In the genomic region with DNA sequence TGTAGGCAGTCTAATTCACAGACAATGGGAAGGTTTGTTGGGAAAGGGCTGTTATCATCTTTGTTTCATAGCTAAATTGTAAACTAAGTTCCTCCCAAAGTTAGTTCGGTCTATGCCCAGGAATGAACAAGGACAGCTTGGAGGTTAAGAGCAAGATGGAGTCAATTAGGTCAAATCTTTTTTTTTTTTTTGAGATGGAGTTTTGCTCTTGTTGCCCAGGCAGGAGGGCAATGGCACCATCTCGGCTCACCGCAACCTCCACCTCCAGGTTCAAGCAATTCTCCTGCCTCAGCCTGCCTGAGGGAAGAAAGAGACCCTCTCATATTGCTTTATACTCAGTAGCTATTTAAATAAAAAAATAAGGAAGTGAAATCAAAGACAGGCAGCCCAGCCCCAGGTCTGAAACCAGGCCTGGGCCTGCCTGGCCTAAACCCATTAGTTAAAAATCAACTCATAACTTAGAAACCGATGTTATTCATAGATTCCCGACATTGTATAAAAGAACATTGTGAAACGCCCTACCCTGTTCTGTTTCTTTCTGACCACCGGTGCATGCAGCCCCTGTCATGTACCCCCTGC, we compare ENCODE assay signal across 18 cellular contexts.
DNase-seq lines count a peak whose midpoint lies in the region; ATAC-seq and TF ChIP-seq lines count a peak whose summit lies in the region.
"Had no signal": no experiment of that assay in that cellular context is flagged by ENCODE, and none has a peak within 500 bp of the region (broad histone marks: within the 10 kb centered on the region; RNA-seq: fewer than 3 reads in every experiment).

No MANE protein-coding gene starts in this region.

- H3K4me1 Mint-ChIP-seq in Calu3 (ENCODE audit: low read depth, unreplicated experiment), result peaks cover 8% of the 10 kb centered on the region
- peaks cover 0 to 15% (median 0%) of the 10 kb centered on the region in 3 donors for H3K4me1 Mint-ChIP-seq in IgD-negative memory B cell
- H3K4me1 Mint-ChIP-seq in endodermal cell, result peaks cover 25% of the 10 kb centered on the region
- H3K4me1 Mint-ChIP-seq: activated naive CD8-positive, alpha-beta T cell treated with anti-CD3 and anti-CD28 coated beads, Interleukin-2, amount 50 U/mL, for 24 hours; central memory CD8-positive, alpha-beta T cell had no signal

- ATAC-seq in GM19397 (IDR thresholded peaks at IDR 0.05; ENCODE audit: unreplicated experiment) (peak; percentile 61), HG03457 (IDR thresholded peaks at IDR 0.05; ENCODE audit: unreplicated experiment) (no peak)
- ATAC-seq: activated naive CD8-positive, alpha-beta T cell treated with anti-CD3 and anti-CD28 coated beads, Interleukin-2, amount 50 U/mL, for 24 hours; activated T-cell treated with anti-CD3 and anti-CD28 coated beads, Interleukin-2, amount 50 U/mL, for 72 hours had no signal

- H3K9ac ChIP-seq in endodermal cell (ENCODE audit: extremely low read depth, low read length, poor library complexity, severe bottlenecking), result no peak overlapping the region
- H3K9ac ChIP-seq: parathyroid adenoma had no signal

- H3K27ac Mint-ChIP-seq in Calu3 (ENCODE audit: unreplicated experiment) (no peak overlapping the region), IgD-negative memory B cell (peak overlapping the region in 2 of 3 donors; percentile 82 to 84), endodermal cell (no peak overlapping the region)
- H3K27ac Mint-ChIP-seq: activated naive CD8-positive, alpha-beta T cell treated with anti-CD3 and anti-CD28 coated beads, Interleukin-2, amount 50 U/mL, for 24 hours; activated T-cell treated with anti-CD3 and anti-CD28 coated beads, Interleukin-2, amount 50 U/mL, for 72 hours had no signal

- CTCF ChIA-PET in Calu3 (lab: Charles Lee), result no interaction called here

- peaks cover 6% of the 10 kb centered on the region for H3K9me3 ChIP-seq in endodermal cell (ENCODE audit: control insufficient read depth, low read length)

- peaks cover 3% of the 10 kb centered on the region for H3K4me1 ChIP-seq in endodermal cell (ENCODE audit: control insufficient read depth, insufficient read depth, low read length)
- H3K4me1 ChIP-seq: parathyroid adenoma had no signal

- H3K27me3 Mint-ChIP-seq in Calu3 (ENCODE audit: unreplicated experiment) (no peaks in the 10 kb centered on the region), IgD-negative memory B cell (no peaks in the 10 kb centered on the region), endodermal cell (ENCODE audit: insufficient read depth) (peaks cover 3% of the 10 kb centered on the region)
- H3K27me3 Mint-ChIP-seq: activated naive CD8-positive, alpha-beta T cell treated with anti-CD3 and anti-CD28 coated beads, Interleukin-2, amount 50 U/mL, for 24 hours; central memory CD8-positive, alpha-beta T cell had no signal

- peaks cover 2% of the 10 kb centered on the region for H3K9me3 Mint-ChIP-seq in Calu3 (ENCODE audit: low read depth, unreplicated experiment)
- no peaks in the 10 kb centered on the region for H3K9me3 Mint-ChIP-seq in IgD-negative memory B cell
- H3K9me3 Mint-ChIP-seq in endodermal cell, result peaks cover 2% of the 10 kb centered on the region
- H3K9me3 Mint-ChIP-seq: activated naive CD8-positive, alpha-beta T cell treated with anti-CD3 and anti-CD28 coated beads, Interleukin-2, amount 50 U/mL, for 24 hours; activated T-cell treated with anti-CD3 and anti-CD28 coated beads, Interleukin-2, amount 50 U/mL, for 72 hours; central memory CD8-positive, alpha-beta T cell had no signal

- intact Hi-C loops in Calu3 (cut with micrococcal nuclease; ENCODE audit: unreplicated experiment), result no loop called here

- DNase-seq in Calu3 (no peak), endodermal cell (no peak), superior temporal gyrus (ENCODE audit: extremely low spot score) (no peak), SKM-1 (lab: John Stamatoyannopoulos, UW; ENCODE audit: unreplicated experiment) (no peak), NCI-H2171 (lab: John Stamatoyannopoulos, UW) (no peak)
- DNase-seq: activated CD4-positive, alpha-beta T cell treated with anti-CD3 and anti-CD28 coated beads, Interleukin-2, amount 50 U/mL, for 4 hours; activated naive CD8-positive, alpha-beta T cell treated with anti-CD3 and anti-CD28 coated beads, Interleukin-2, amount 50 U/mL, for 24 hours; activated T-cell treated with anti-CD3 and anti-CD28 coated beads, Interleukin-2, amount 50 U/mL, for 72 hours; NCI-H187 treated with DMSO at 0.1 percent for 48 hours; NCI-H82; Right ventricle myocardium superior; T-helper 9 cell had no signal

- no peaks in the 10 kb centered on the region for H3K36me3 ChIP-seq in endodermal cell (ENCODE audit: control insufficient read depth, insufficient read depth, low read length)

- H3K36me3 Mint-ChIP-seq in Calu3 (ENCODE audit: insufficient read depth, unreplicated experiment) (no peaks in the 10 kb centered on the region), IgD-negative memory B cell (peaks cover 4% of the 10 kb centered on the region), endodermal cell (ENCODE audit: low read depth) (no peaks in the 10 kb centered on the region)

- TF ChIP-seq CTCF in Calu3 (IDR thresholded peaks at IDR 0.05; ENCODE audit: unreplicated experiment) (no peak), endodermal cell (conservative IDR thresholded peaks at IDR 0.05) (no peak)

- no TSS peak for BruUV-seq in Calu3 (replicated peaks; lab: Mats Ljungman, UMichigan)

- no peaks in the 10 kb centered on the region for H3K27me3 ChIP-seq in endodermal cell (ENCODE audit: control insufficient read depth, insufficient read depth, low read length, poor library complexity, severe bottlenecking)

- H3K4me3 Mint-ChIP-seq in Calu3 (ENCODE audit: low read depth, unreplicated experiment), result peak overlapping the region; percentile 47
- H3K4me3 Mint-ChIP-seq in IgD-negative memory B cell, result peak overlapping the region in 1 of 4 donors; percentile 72
- no peak overlapping the region for H3K4me3 Mint-ChIP-seq in endodermal cell
- H3K4me3 Mint-ChIP-seq: activated naive CD8-positive, alpha-beta T cell treated with anti-CD3 and anti-CD28 coated beads, Interleukin-2, amount 50 U/mL, for 24 hours; activated T-cell treated with anti-CD3 and anti-CD28 coated beads, Interleukin-2, amount 50 U/mL, for 72 hours; central memory CD8-positive, alpha-beta T cell had no signal

- WGBS in endodermal cell (ENCODE audit: insufficient coverage in 1 of 2, insufficient read length in 1 of 2), 2 experiments, result 40 to 83% methylated on average over 3 to 7 of the region's 7 CpGs

- H3K27ac ChIP-seq in endodermal cell (ENCODE audit: low read depth, low read length), result peak overlapping the region; percentile 94
- H3K27ac ChIP-seq: HL-60, parathyroid adenoma had no signal

- no peak overlapping the region for H3K4me3 ChIP-seq in endodermal cell (ENCODE audit: low read length)

Comparison
In these comparisons a context has a peak if more than half of its experiments do, and no peak if none do; other contexts are left out.
1. H3K27ac Mint-ChIP-seq: peak in IgD-negative memory B cell (2 of 3); none in Calu3 (single experiment) and endodermal cell (single experiment).